8 cellular contexts compared by ENCODE assay signal in genomic region chr10:67841737-67842136, GRCh38. TPM values are rescaled to one million over a fixed set of nuclear protein-coding genes. Genes with fewer than 3 reads are reported as not detected.
"Had no signal": no experiment of that assay in that cellular context is flagged by ENCODE, and none has a peak within 500 bp of the region (broad histone marks: within the 10 kb centered on the region; RNA-seq: fewer than 3 reads in every experiment).

No MANE protein-coding gene starts in this region.

- H3K4me3 ChIP-seq: K562 had no signal

- ATAC-seq: K562 had no signal

- FAIRE-seq: HTR-8/SVneo, K562 had no signal

- H3K27ac ChIP-seq: HL-60, KMS-11 had no signal

- H3K4me2 ChIP-seq: KMS-11 had no signal

- DNase-seq: IMR-90, KBM-7, KG1 had no signal

- H3K9ac ChIP-seq: KMS-11 had no signal

RNA-seq across cellular contexts. Expression of gene DNAJC12, which starts 3.7 kb away (rescaled TPM):
- polyA plus RNA-seq: IgD-negative memory B cell had no signal
